ENCODE assay signal across 12 cellular contexts in genomic region chr5:67181648-67182218, GRCh38. TPM values are rescaled to one million over a fixed set of nuclear protein-coding genes. Genes with fewer than 3 reads are reported as not detected.
DNase-seq lines count a peak whose midpoint lies in the region; ATAC-seq and TF ChIP-seq lines count a peak whose summit lies in the region.
"Had no signal": no experiment of that assay in that cellular context is flagged by ENCODE, and none has a peak within 500 bp of the region (broad histone marks: within the 10 kb centered on the region; RNA-seq: fewer than 3 reads in every experiment).

No MANE protein-coding gene starts in this region.

- no peak for DNase-seq in cardiac muscle cell (ENCODE audit: low read depth in 1 of 2, low spot score in 1 of 2)
- DNase-seq in left ventricle myocardium superior, result no peak
- DNase-seq in activated naive CD8-positive, alpha-beta T cell treated with anti-CD3 and anti-CD28 coated beads, Interleukin-2, amount 10 ng/mL, durations not matched to agents 7 days and 5 days, result peak; percentile 46
- DNase-seq in vagina (ENCODE audit: extremely low spot score in 2 of 2), result no peak
- DNase-seq in epidermal melanocyte (ENCODE audit: insufficient read length, low spot score), result no peak
- DNase-seq in COR-L47 (lab: John Stamatoyannopoulos, UW), result no peak
- DNase-seq: NCI-H1105 treated with DMSO at 0.1 percent for 48 hours had no signal

- intact Hi-C loops in left ventricle myocardium superior (cut with micrococcal nuclease) (no loop called here), vagina (cut with DNase I) (no loop called here)

- H3K9me3 Mint-ChIP-seq in activated naive CD8-positive, alpha-beta T cell treated with anti-CD3 and anti-CD28 coated beads, Interleukin-2, amount 10 ng/mL, durations not matched to agents 7 days and 5 days, result peaks cover 14% of the 10 kb centered on the region

- H3K4me1 Mint-ChIP-seq in activated naive CD8-positive, alpha-beta T cell treated with anti-CD3 and anti-CD28 coated beads, Interleukin-2, amount 10 ng/mL, durations not matched to agents 7 days and 5 days, result peaks cover 55% of the 10 kb centered on the region

- H3K4me3 ChIP-seq in cardiac muscle cell (no peak overlapping the region), muscle layer of duodenum (ENCODE audit: low read depth in 1 of 2, low read length in 2 of 2) (no peak overlapping the region), vagina (no peak overlapping the region)

- ATAC-seq in left ventricle myocardium superior (no peak), GM21515 (IDR thresholded peaks at IDR 0.05; ENCODE audit: unreplicated experiment) (no peak)
- ATAC-seq in activated naive CD8-positive, alpha-beta T cell treated with anti-CD3 and anti-CD28 coated beads, Interleukin-2, amount 10 ng/mL, durations not matched to agents 7 days and 5 days (ENCODE audit: low read depth), result peak; percentile 82

- H3K9me3 ChIP-seq in cardiac muscle cell (ENCODE audit: low read depth), result no peaks in the 10 kb centered on the region
- no peaks in the 10 kb centered on the region for H3K9me3 ChIP-seq in muscle layer of duodenum (ENCODE audit: control insufficient read depth in 1 of 2, low read length in 2 of 2)
- no peaks in the 10 kb centered on the region for H3K9me3 ChIP-seq in vagina

- no peaks in the 10 kb centered on the region for H3K27me3 Mint-ChIP-seq in activated naive CD8-positive, alpha-beta T cell treated with anti-CD3 and anti-CD28 coated beads, Interleukin-2, amount 10 ng/mL, durations not matched to agents 7 days and 5 days

- peak overlapping the region; percentile 34 for H3K27ac ChIP-seq in cardiac muscle cell
- peak overlapping the region; percentile 62 for H3K27ac ChIP-seq in muscle layer of duodenum (ENCODE audit: low read length)
- peak overlapping the region; percentile 71 for H3K27ac ChIP-seq in vagina
- H3K27ac ChIP-seq: C4-2B, VCaP had no signal

- H3K27me3 ChIP-seq in cardiac muscle cell (no peaks in the 10 kb centered on the region), muscle layer of duodenum (ENCODE audit: low read depth, low read length) (no peaks in the 10 kb centered on the region), vagina (no peaks in the 10 kb centered on the region)

- no peaks in the 10 kb centered on the region for H3K36me3 ChIP-seq in cardiac muscle cell
- H3K36me3 ChIP-seq in muscle layer of duodenum (ENCODE audit: control insufficient read depth in 1 of 2, insufficient read depth in 2 of 2, low read length in 2 of 2), result no peaks in the 10 kb centered on the region
- H3K36me3 ChIP-seq in vagina, result no peaks in the 10 kb centered on the region

- peak overlapping the region; percentile 80 for H3K27ac Mint-ChIP-seq in activated naive CD8-positive, alpha-beta T cell treated with anti-CD3 and anti-CD28 coated beads, Interleukin-2, amount 10 ng/mL, durations not matched to agents 7 days and 5 days

- TF ChIP-seq CTCF in cardiac muscle cell (IDR thresholded peaks at IDR 0.05; ENCODE audit: low read depth, low read length) (no peak), vagina (IDR thresholded peaks at IDR 0.05) (no peak)

- H3K36me3 Mint-ChIP-seq in activated naive CD8-positive, alpha-beta T cell treated with anti-CD3 and anti-CD28 coated beads, Interleukin-2, amount 10 ng/mL, durations not matched to agents 7 days and 5 days, result peaks cover 39% of the 10 kb centered on the region

- H3K4me1 ChIP-seq in cardiac muscle cell (ENCODE audit: low read depth), result peaks cover 7% of the 10 kb centered on the region
- H3K4me1 ChIP-seq in muscle layer of duodenum (ENCODE audit: control insufficient read depth in 1 of 2, insufficient read depth in 2 of 2, low read length in 2 of 2), result no peaks in the 10 kb centered on the region
- H3K4me1 ChIP-seq in vagina, result peaks cover 15% of the 10 kb centered on the region

- H3K4me3 Mint-ChIP-seq in activated naive CD8-positive, alpha-beta T cell treated with anti-CD3 and anti-CD28 coated beads, Interleukin-2, amount 10 ng/mL, durations not matched to agents 7 days and 5 days, result peak overlapping the region; percentile 52

- TF ChIP-seq POLR2A in vagina (IDR thresholded peaks at IDR 0.05), result no peak

- POLR2A ChIA-PET in activated naive CD8-positive, alpha-beta T cell treated with anti-CD3 and anti-CD28 coated beads, Interleukin-2, amount 10 ng/mL, durations not matched to agents 7 days and 5 days (lab: Charles Lee), result interaction anchor here (0.8 to 6.0 kb wide), 6 partner anchors 14 to 353 kb away, joined by 3 to 80 read pairs (median 6); partner anchors contain the start of gene CD180

RNA-seq across cellular contexts. Expression of gene CD180, which starts 14.9 kb away (rescaled TPM):
- total RNA-seq in cardiac muscle cell (not detected in 2 replicates), left ventricle myocardium superior (0.64 TPM), vagina (2.0 TPM)
- polyA plus RNA-seq in cardiac muscle cell, result not detected in 2 replicates
- total RNA-seq in activated naive CD8-positive, alpha-beta T cell treated with anti-CD3 and anti-CD28 coated beads, Interleukin-2, amount 10 ng/mL, durations not matched to agents 7 days and 5 days, result under 1 TPM; 0.57 to 0.69 TPM
- polyA plus RNA-seq: keratinocyte had no signal
